ENCODE assay signal across 9 cellular contexts in genomic region chr18:23992119-23992940, GRCh38. TPM values are rescaled to one million over a fixed set of nuclear protein-coding genes. Genes with fewer than 3 reads are reported as not detected.
DNase-seq lines count a peak whose midpoint lies in the region; ATAC-seq lines count a peak whose summit lies in the region.
"Had no signal": no experiment of that assay in that cellular context is flagged by ENCODE, and none has a peak within 500 bp of the region (broad histone marks: within the 10 kb centered on the region; RNA-seq: fewer than 3 reads in every experiment).

No MANE protein-coding gene starts in this region.

- H3K4me1 Mint-ChIP-seq in CD4-positive, alpha-beta memory T cell, result peaks cover 45 to 88% (median 66%) of the 10 kb centered on the region in 4 donors

- POLR2A ChIA-PET in CD4-positive, alpha-beta memory T cell (lab: Charles Lee; ENCODE audit: partially characterized antibody), result interaction anchor here (0.9 to 7.6 kb wide), 14 partner anchors 10 to 121 kb away, joined by 3 to 155 read pairs (median 6); partner anchors contain the start of gene TTC39C

- ATAC-seq in left colon (peak; percentile 37), HG02678 (IDR thresholded peaks at IDR 0.05; ENCODE audit: unreplicated experiment) (no peak)

- H3K9me3 ChIP-seq in CD4-positive, alpha-beta memory T cell (ENCODE audit: control insufficient read depth in 1 of 2, low read length in 2 of 2), result no peaks in the 10 kb centered on the region

- peak overlapping the region; percentile 78 for H3K27ac ChIP-seq in CD4-positive, alpha-beta memory T cell (ENCODE audit: low read depth, low read length)

- peak; percentile 82 to 87 (median 84) for DNase-seq in CD4-positive, alpha-beta memory T cell
- DNase-seq in NCI-H146 (lab: John Stamatoyannopoulos, UW) (peak; percentile 68), activated gamma-delta T cell (lab: John Stamatoyannopoulos, UW) (peak; percentile 26), left colon (no peak), pons (ENCODE audit: low spot score) (no peak), AG08395 (ENCODE audit: low spot score) (no peak), SKM-1 (lab: John Stamatoyannopoulos, UW; ENCODE audit: unreplicated experiment) (no peak)
- DNase-seq: naive B cell had no signal

- H3K36me3 Mint-ChIP-seq in CD4-positive, alpha-beta memory T cell, result peaks cover 13 to 20% of the 10 kb centered on the region in 2 donors
- H3K36me3 Mint-ChIP-seq: naive B cell had no signal

- H3K27me3 ChIP-seq in CD4-positive, alpha-beta memory T cell (ENCODE audit: insufficient read depth, low read length), result no peaks in the 10 kb centered on the region

- no peaks in the 10 kb centered on the region for H3K27me3 Mint-ChIP-seq in CD4-positive, alpha-beta memory T cell
- H3K27me3 Mint-ChIP-seq: naive B cell had no signal

- CTCF ChIA-PET in CD4-positive, alpha-beta memory T cell (lab: Charles Lee; ENCODE audit: partially characterized antibody), result interaction anchor here (1.0 to 2.9 kb wide), 11 partner anchors 9 to 73 kb away, joined by 3 to 14 read pairs (median 7); no protein-coding TSS in a partner anchor

- peaks cover 5% of the 10 kb centered on the region for H3K36me3 ChIP-seq in CD4-positive, alpha-beta memory T cell (ENCODE audit: insufficient read depth, low read length)

- H3K4me1 ChIP-seq in CD4-positive, alpha-beta memory T cell (ENCODE audit: insufficient read depth, low read length), result peaks cover 95% of the 10 kb centered on the region

- peak overlapping the region; percentile 85 to 96 (median 92) for H3K4me3 Mint-ChIP-seq in CD4-positive, alpha-beta memory T cell
- H3K4me3 Mint-ChIP-seq: naive B cell had no signal

- intact Hi-C loops in CD4-positive, alpha-beta memory T cell (cut with micrococcal nuclease), result loop anchor here (1.0 kb wide), 3 partner anchors 9 to 24 kb away; no protein-coding TSS in a partner anchor
- intact Hi-C loops in left colon (cut with DNase I, micrococcal nuclease), result no loop called here

- peak overlapping the region; percentile 86 to 100 (median 99) for H3K27ac Mint-ChIP-seq in CD4-positive, alpha-beta memory T cell
- H3K27ac Mint-ChIP-seq: naive B cell had no signal

- peak overlapping the region; percentile 38 to 70 for H3K4me3 ChIP-seq in CD4-positive, alpha-beta memory T cell (ENCODE audit: low read length in 2 of 2)

- H3K9me3 Mint-ChIP-seq in CD4-positive, alpha-beta memory T cell, result peaks cover 0 to 2% (median 0%) of the 10 kb centered on the region in 8 donors
- H3K9me3 Mint-ChIP-seq: naive B cell had no signal

RNA-seq across cellular contexts. Expression of gene TTC39C, which starts 22.2 kb away (rescaled TPM):
- total RNA-seq in CD4-positive, alpha-beta memory T cell, result 100 to 1,000 TPM; 168 to 180 TPM
- polyA plus RNA-seq in CD4-positive, alpha-beta memory T cell, result 100 to 1,000 TPM; 134 to 165 TPM
- total RNA-seq in left colon, result 1 to 10 TPM; 8.5 to 8.7 TPM

Comparison
In these comparisons a context has a peak if more than half of its experiments do, and no peak if none do; other contexts are left out.
1. DNase-seq: peak in CD4-positive, alpha-beta memory T cell (5 of 5), NCI-H146 (single experiment) and activated gamma-delta T cell (single experiment); none in left colon (0 of 2), pons (single experiment), AG08395 (single experiment) and SKM-1 (single experiment).
2. RNA of gene TTC39C, which starts 22.2 kb away (total RNA-seq): 168 to 180 TPM in CD4-positive, alpha-beta memory T cell; 8.5 to 8.7 TPM in left colon; every median in the first group is over 10 times any median in the second.